Comparison of ENCODE assay signal across 18 cellular contexts in genomic region chr14:93951798-93952540, GRCh38. TPM values are rescaled to one million over a fixed set of nuclear protein-coding genes. Genes with fewer than 3 reads are reported as not detected.
DNase-seq lines count a peak whose midpoint lies in the region; ATAC-seq and TF ChIP-seq lines count a peak whose summit lies in the region.
"Had no signal": no experiment of that assay in that cellular context is flagged by ENCODE, and none has a peak within 500 bp of the region (broad histone marks: within the 10 kb centered on the region; RNA-seq: fewer than 3 reads in every experiment).

No MANE protein-coding gene starts in this region.

- DNase-seq in activated T-cell treated with anti-CD3 and anti-CD28 coated beads, Interleukin-2, amount 50 U/mL, for 24 hours, result no peak
- no peak for DNase-seq in activated T-cell treated with anti-CD3 and anti-CD28 coated beads, Interleukin-2, amount 50 U/mL, for 72 hours
- DNase-seq in LoVo (ENCODE audit: low spot score), result peak; percentile 8
- no peak for DNase-seq in activated T-helper 1 cell treated with anti-CD3 and anti-CD28 coated beads, Interleukin-12 subunit alpha, Interleukin-12 subunit beta, Interleukin-2, Interleukin-4 antibody, amounts not matched to agents 30 ng/mL and 10 ng/mL and 1 ng/mL, durations not matched to agents 14 hours and 24 hours and 36 hours (ENCODE audit: low spot score)
- peak in 1 of 2 donors; percentile 55 for DNase-seq in psoas muscle
- DNase-seq in GM19238 (ENCODE audit: insufficient read length, low spot score), result no peak
- DNase-seq in GOT3 (lab: John Stamatoyannopoulos, UW), result no peak
- DNase-seq: activated naive CD4-positive, alpha-beta T cell treated with anti-CD3 and anti-CD28 coated beads, Interleukin-2, amount 50 U/mL, for 16 hours; Calu3; caudate nucleus; endodermal cell; mesendoderm; stimulated activated CD4-positive, alpha-beta T cell treated with anti-CD3 and anti-CD28 coated beads, Interleukin-4, amount 100 ng/mL, for 24 hours had no signal

- H3K27ac ChIP-seq in psoas muscle, result peak overlapping the region; percentile 98
- H3K27ac ChIP-seq: SK-N-MC had no signal

- no peaks in the 10 kb centered on the region for H3K27me3 Mint-ChIP-seq in activated T-cell treated with anti-CD3 and anti-CD28 coated beads, Interleukin-2, amount 50 U/mL, for 24 hours
- no peaks in the 10 kb centered on the region for H3K27me3 Mint-ChIP-seq in activated T-cell treated with anti-CD3 and anti-CD28 coated beads, Interleukin-2, amount 50 U/mL, for 72 hours (ENCODE audit: low read depth)
- no peaks in the 10 kb centered on the region for H3K27me3 Mint-ChIP-seq in activated T-helper 1 cell treated with anti-CD3 and anti-CD28 coated beads, Interleukin-12 subunit alpha, Interleukin-12 subunit beta, Interleukin-2, Interleukin-4 antibody, amounts not matched to agents 30 ng/mL and 10 ng/mL and 1 ng/mL, durations not matched to agents 14 hours and 24 hours and 36 hours (ENCODE audit: insufficient read depth)

- no peak overlapping the region for H3K4me3 Mint-ChIP-seq in activated T-cell treated with anti-CD3 and anti-CD28 coated beads, Interleukin-2, amount 50 U/mL, for 24 hours
- no peak overlapping the region for H3K4me3 Mint-ChIP-seq in activated T-cell treated with anti-CD3 and anti-CD28 coated beads, Interleukin-2, amount 50 U/mL, for 72 hours
- H3K4me3 Mint-ChIP-seq in activated T-helper 1 cell treated with anti-CD3 and anti-CD28 coated beads, Interleukin-12 subunit alpha, Interleukin-12 subunit beta, Interleukin-2, Interleukin-4 antibody, amounts not matched to agents 30 ng/mL and 10 ng/mL and 1 ng/mL, durations not matched to agents 14 hours and 24 hours and 36 hours, result no peak overlapping the region
- H3K4me3 Mint-ChIP-seq: endodermal cell had no signal

- no peaks in the 10 kb centered on the region for H3K27me3 ChIP-seq in psoas muscle (ENCODE audit: insufficient read depth in 3 of 3, low read length in 2 of 3)

- H3K4me1 ChIP-seq in psoas muscle, result peaks cover 94% of the 10 kb centered on the region

- H3K9me3 ChIP-seq in psoas muscle, result no peaks in the 10 kb centered on the region

- TF ChIP-seq CTCF in psoas muscle (IDR thresholded peaks at IDR 0.05), result no peak

- H3K9me3 Mint-ChIP-seq in activated T-cell treated with anti-CD3 and anti-CD28 coated beads, Interleukin-2, amount 50 U/mL, for 24 hours, result no peaks in the 10 kb centered on the region
- H3K9me3 Mint-ChIP-seq in activated T-cell treated with anti-CD3 and anti-CD28 coated beads, Interleukin-2, amount 50 U/mL, for 72 hours, result no peaks in the 10 kb centered on the region
- no peaks in the 10 kb centered on the region for H3K9me3 Mint-ChIP-seq in activated T-helper 1 cell treated with anti-CD3 and anti-CD28 coated beads, Interleukin-12 subunit alpha, Interleukin-12 subunit beta, Interleukin-2, Interleukin-4 antibody, amounts not matched to agents 30 ng/mL and 10 ng/mL and 1 ng/mL, durations not matched to agents 14 hours and 24 hours and 36 hours
- H3K9me3 Mint-ChIP-seq: endodermal cell had no signal

- H3K4me1 Mint-ChIP-seq in activated T-cell treated with anti-CD3 and anti-CD28 coated beads, Interleukin-2, amount 50 U/mL, for 24 hours (ENCODE audit: low read depth), result peaks cover 69% of the 10 kb centered on the region
- peaks cover 65% of the 10 kb centered on the region for H3K4me1 Mint-ChIP-seq in activated T-cell treated with anti-CD3 and anti-CD28 coated beads, Interleukin-2, amount 50 U/mL, for 72 hours (ENCODE audit: low read depth)
- H3K4me1 Mint-ChIP-seq in activated T-helper 1 cell treated with anti-CD3 and anti-CD28 coated beads, Interleukin-12 subunit alpha, Interleukin-12 subunit beta, Interleukin-2, Interleukin-4 antibody, amounts not matched to agents 30 ng/mL and 10 ng/mL and 1 ng/mL, durations not matched to agents 14 hours and 24 hours and 36 hours (ENCODE audit: low read depth), result peaks cover 80% of the 10 kb centered on the region

- 27 to 48% (median 36%) methylated on average over 6 of the region's 6 CpGs for WGBS in psoas muscle, 3 donors

- no peak for ATAC-seq in activated T-cell treated with anti-CD3 and anti-CD28 coated beads, Interleukin-2, amount 50 U/mL, for 72 hours (replicated peaks in 1 of 2)
- peak in 3 of 4 donors; percentile 11 to 34 (median 18) for ATAC-seq in psoas muscle
- ATAC-seq in HG03460 (IDR thresholded peaks at IDR 0.05; ENCODE audit: unreplicated experiment), result no peak
- ATAC-seq: sciatic nerve had no signal

- H3K36me3 Mint-ChIP-seq in activated T-cell treated with anti-CD3 and anti-CD28 coated beads, Interleukin-2, amount 50 U/mL, for 24 hours (ENCODE audit: low read depth), result peaks cover 63% of the 10 kb centered on the region
- peaks cover 6 to 16% of the 10 kb centered on the region in 2 donors for H3K36me3 Mint-ChIP-seq in activated T-cell treated with anti-CD3 and anti-CD28 coated beads, Interleukin-2, amount 50 U/mL, for 72 hours (ENCODE audit: insufficient read depth in 2 of 2)
- H3K36me3 Mint-ChIP-seq in activated T-helper 1 cell treated with anti-CD3 and anti-CD28 coated beads, Interleukin-12 subunit alpha, Interleukin-12 subunit beta, Interleukin-2, Interleukin-4 antibody, amounts not matched to agents 30 ng/mL and 10 ng/mL and 1 ng/mL, durations not matched to agents 14 hours and 24 hours and 36 hours (ENCODE audit: low read depth), result peaks cover 46% of the 10 kb centered on the region

- H3K27ac Mint-ChIP-seq in activated T-cell treated with anti-CD3 and anti-CD28 coated beads, Interleukin-2, amount 50 U/mL, for 24 hours, result peak overlapping the region; percentile 56
- H3K27ac Mint-ChIP-seq in activated T-cell treated with anti-CD3 and anti-CD28 coated beads, Interleukin-2, amount 50 U/mL, for 72 hours, result no peak overlapping the region
- peak overlapping the region; percentile 63 for H3K27ac Mint-ChIP-seq in activated T-helper 1 cell treated with anti-CD3 and anti-CD28 coated beads, Interleukin-12 subunit alpha, Interleukin-12 subunit beta, Interleukin-2, Interleukin-4 antibody, amounts not matched to agents 30 ng/mL and 10 ng/mL and 1 ng/mL, durations not matched to agents 14 hours and 24 hours and 36 hours
- H3K27ac Mint-ChIP-seq: endodermal cell had no signal

- H3K4me3 ChIP-seq in psoas muscle, result no peak overlapping the region
- H3K4me3 ChIP-seq: SK-N-MC had no signal

- peaks cover 0 to 100% of the 10 kb centered on the region in 2 donors for H3K36me3 ChIP-seq in psoas muscle (ENCODE audit: insufficient read depth in 1 of 2, low read depth in 1 of 2)

- intact Hi-C loops in activated T-helper 1 cell treated with anti-CD3 and anti-CD28 coated beads, Interleukin-12 subunit alpha, Interleukin-12 subunit beta, Interleukin-2, Interleukin-4 antibody, amounts not matched to agents 30 ng/mL and 10 ng/mL and 1 ng/mL, durations not matched to agents 14 hours and 24 hours and 36 hours (cut with micrococcal nuclease), result no loop called here
- intact Hi-C loops in psoas muscle (cut with DNase I), result no loop called here

RNA-seq across cellular contexts. Expression of gene ASB2, which starts 24.4 kb away (rescaled TPM):
- 10 to 100 TPM; 43.3 to 45.6 TPM for total RNA-seq in activated T-cell treated with anti-CD3 and anti-CD28 coated beads, Interleukin-2, amount 50 U/mL, for 72 hours
- 21.1 and 23.4 TPM in 2 replicates for total RNA-seq in activated T-helper 1 cell treated with anti-CD3 and anti-CD28 coated beads, Interleukin-12 subunit alpha, Interleukin-12 subunit beta, Interleukin-2, Interleukin-4 antibody, amounts not matched to agents 30 ng/mL and 10 ng/mL and 1 ng/mL, durations not matched to agents 14 hours and 24 hours and 36 hours
- 100 to 1,000 TPM; 148 to 443 (median 252) TPM for total RNA-seq in psoas muscle
- polyA plus RNA-seq in psoas muscle, result 100 to 1,000 TPM in 2 of 3 donors, 10 to 100 TPM in 1; 41.2 to 460 (median 217) TPM

RNA-seq across cellular contexts. Expression of gene FAM181A, which starts 24.8 kb away (rescaled TPM):
- total RNA-seq in activated T-cell treated with anti-CD3 and anti-CD28 coated beads, Interleukin-2, amount 50 U/mL, for 72 hours, result not detected
- not detected in 2 replicates for total RNA-seq in activated T-helper 1 cell treated with anti-CD3 and anti-CD28 coated beads, Interleukin-12 subunit alpha, Interleukin-12 subunit beta, Interleukin-2, Interleukin-4 antibody, amounts not matched to agents 30 ng/mL and 10 ng/mL and 1 ng/mL, durations not matched to agents 14 hours and 24 hours and 36 hours
- total RNA-seq in psoas muscle, result not detected
- polyA plus RNA-seq in psoas muscle, result under 1 TPM in 2 of 3 donors, not detected in 1; 0.14 to 0.32 TPM
- total RNA-seq: Calu3, endodermal cell, HT-29, sciatic nerve, ureter had no signal

RNA-seq across cellular contexts. Expression of gene CCDC197, which starts 45.1 kb away (rescaled TPM):
- 1 to 10 TPM; 1.6 to 2.2 TPM for total RNA-seq in activated T-cell treated with anti-CD3 and anti-CD28 coated beads, Interleukin-2, amount 50 U/mL, for 72 hours
- 0.13 TPM in 1 of 2 replicates, not detected in the other for total RNA-seq in activated T-helper 1 cell treated with anti-CD3 and anti-CD28 coated beads, Interleukin-12 subunit alpha, Interleukin-12 subunit beta, Interleukin-2, Interleukin-4 antibody, amounts not matched to agents 30 ng/mL and 10 ng/mL and 1 ng/mL, durations not matched to agents 14 hours and 24 hours and 36 hours
- 1 to 10 TPM in 3 of 4 donors, under 1 TPM in 1; 0.71 to 3.9 (median 2.2) TPM for total RNA-seq in psoas muscle
- under 1 TPM; 0.04 to 0.69 (median 0.61) TPM for polyA plus RNA-seq in psoas muscle
- total RNA-seq: Calu3, endodermal cell, HT-29, sciatic nerve, ureter had no signal

Comparison
In these comparisons a context has a peak if more than half of its experiments do, and no peak if none do; other contexts are left out.
1. ATAC-seq: peak in psoas muscle (3 of 4); none in activated T-cell treated with anti-CD3 and anti-CD28 coated beads, Interleukin-2, amount 50 U/mL, for 72 hours (0 of 2) and HG03460 (single experiment).